1 cellular context compared by ENCODE assay signal in genomic region chr7:128361463-128362441, GRCh38.
TF ChIP-seq lines count a peak whose summit lies in the region.

TSS of gene PRRT4 (minus strand) at chr7:128361690.

TF ChIP-seq in SK-N-SH, 30 proteins besides CTCF, POLR2A, EP300 and RAD21 (continued from another document):
- TF ChIP-seq REST (IDR thresholded peaks at IDR 0.05; ENCODE audit: low read depth, low read length) (no peak), YY1 (IDR thresholded peaks at IDR 0.05; ENCODE audit: low read depth) (no peak), USF2 (IDR thresholded peaks at IDR 0.05; ENCODE audit: borderline replicate concordance, low read depth, low read length) (no peak), RFX5 (IDR thresholded peaks at IDR 0.05; ENCODE audit: low read length) (0 out of 2 replicates have a peak, but pooled peaks have one; percentile 11), MEF2A (IDR thresholded peaks at IDR 0.05; ENCODE audit: borderline replicate concordance, low read depth) (no peak), FOSL2 (IDR thresholded peaks at IDR 0.05; ENCODE audit: borderline replicate concordance, low read depth) (no peak), EZH2phosphoT487 (IDR thresholded peaks at IDR 0.05; ENCODE audit: borderline replicate concordance, low read depth) (no peak), MAX (IDR thresholded peaks at IDR 0.05; ENCODE audit: low read depth) (0 out of 2 replicates have a peak, but pooled peaks have one; percentile 15)
- TF ChIP-seq, protein P1, sequence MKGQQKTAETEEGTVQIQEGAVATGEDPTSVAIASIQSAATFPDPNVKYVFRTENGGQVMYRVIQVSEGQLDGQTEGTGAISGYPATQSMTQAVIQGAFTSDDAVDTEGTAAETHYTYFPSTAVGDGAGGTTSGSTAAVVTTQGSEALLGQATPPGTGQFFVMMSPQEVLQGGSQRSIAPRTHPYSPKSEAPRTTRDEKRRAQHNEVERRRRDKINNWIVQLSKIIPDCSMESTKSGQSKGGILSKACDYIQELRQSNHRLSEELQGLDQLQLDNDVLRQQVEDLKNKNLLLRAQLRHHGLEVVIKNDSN (IDR thresholded peaks at IDR 0.05; ENCODE audit: borderline replicate concordance, low read depth): no peak
